ENCODE assay signal across 8 cellular contexts in the genomic region with DNA sequence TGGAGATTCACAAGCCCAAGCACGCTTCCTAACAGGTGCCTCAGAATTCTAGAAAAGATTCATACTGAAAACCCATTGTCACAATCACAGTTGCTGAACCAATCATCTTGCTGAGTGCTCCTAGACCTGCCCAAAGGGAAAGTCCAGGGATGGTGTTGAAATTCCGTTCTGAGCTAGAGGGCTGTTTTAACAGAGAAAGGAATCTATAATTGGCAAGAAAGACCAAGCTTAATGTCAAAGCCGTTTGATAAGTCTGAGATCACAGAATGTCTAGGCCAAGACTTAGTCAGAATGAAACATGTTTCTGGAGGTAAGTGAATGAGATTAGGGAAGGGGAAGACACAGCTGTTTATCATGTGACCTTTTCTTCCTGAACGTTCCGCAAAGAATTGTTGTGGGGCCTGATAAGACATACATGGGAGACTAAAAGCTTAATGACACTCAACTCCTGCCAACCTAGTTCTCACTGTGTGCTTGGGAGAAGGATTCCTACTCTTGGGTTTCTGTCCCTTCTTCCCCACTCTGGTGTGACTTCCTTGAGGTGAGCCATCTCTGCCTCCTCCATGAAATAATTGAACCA. TPM values are rescaled to one million over a fixed set of nuclear protein-coding genes. Genes with fewer than 3 reads are reported as not detected.
A peak's percentile ranks its signal among the peaks of the same experiment; 100 is the strongest.
DNase-seq lines count a peak whose midpoint lies in the region; ATAC-seq, FAIRE-seq and TF ChIP-seq lines count a peak whose summit lies in the region.

No MANE protein-coding gene starts in this region.

- H3K9ac ChIP-seq in endothelial cell of umbilical vein (replicated peaks; ENCODE audit: extremely low read depth, insufficient read depth, low read length) (no peak overlapping the region), SK-N-SH (no peak overlapping the region)

- TF ChIP-seq CTCF in GM12865 (IDR thresholded peaks at IDR 0.05; ENCODE audit: insufficient read depth, low read depth, low read length, missing control alignments) (no peak), endothelial cell of umbilical vein (IDR thresholded peaks at IDR 0.05; ENCODE audit: extremely low read depth in 1 of 2, insufficient read depth in 1 of 2, low read depth in 1 of 2, low read length in 2 of 2) (no peak), SK-N-SH (IDR thresholded peaks at IDR 0.05) (no peak), ovary (IDR thresholded peaks at IDR 0.05) (no peak)

- POLR2A ChIA-PET in endothelial cell of umbilical vein (lab: Charles Lee), result interaction anchor here (0.6 to 0.7 kb wide), 2 partner anchors 28 to 466 kb away, joined by 3 read pairs; no protein-coding TSS in a partner anchor
- POLR2A ChIA-PET in SK-N-SH (lab: Yijun Ruan, JAX), result no interaction called here

- BruUV-seq in endothelial cell of umbilical vein (replicated peaks; lab: Mats Ljungman, UMichigan), result no TSS peak

- TF ChIP-seq RAD21 in SK-N-SH (IDR thresholded peaks at IDR 0.05; ENCODE audit: low read length), result no peak

- no peaks in the 10 kb centered on the region for H3K9me2 ChIP-seq in SK-N-SH

- no peaks in the 10 kb centered on the region for H3K9me1 ChIP-seq in endothelial cell of umbilical vein (replicated peaks; ENCODE audit: control insufficient read depth, extremely low read depth, insufficient read depth, low read length)

- H4K20me1 ChIP-seq in endothelial cell of umbilical vein (replicated peaks; ENCODE audit: control insufficient read depth, extremely low read depth, insufficient read depth, low read length), result no peaks in the 10 kb centered on the region
- H4K20me1 ChIP-seq in SK-N-SH (ENCODE audit: insufficient read depth), result no peaks in the 10 kb centered on the region

- TF ChIP-seq EP300 in SK-N-SH (IDR thresholded peaks at IDR 0.05; ENCODE audit: borderline replicate concordance in 1 of 2, low read depth in 1 of 2, low read length in 1 of 2) (no peak), ovary (IDR thresholded peaks at IDR 0.05) (no peak)

- no peaks in the 10 kb centered on the region for H3F3A ChIP-seq in SK-N-SH (replicated peaks; ENCODE audit: insufficient read depth)

- no peak overlapping the region for H3K27ac ChIP-seq in endothelial cell of umbilical vein (ENCODE audit: insufficient read depth, low read depth, low read length)
- no peak overlapping the region for H3K27ac ChIP-seq in SK-N-SH (ENCODE audit: low read depth in 2 of 2, low read length in 1 of 2)
- H3K27ac ChIP-seq in ovary, result no peak overlapping the region
- no peak overlapping the region for H3K27ac ChIP-seq in substantia nigra (ENCODE audit: low read depth, low read length, poor library complexity, severe bottlenecking)

- no peak for TF ChIP-seq POLR2A in endothelial cell of umbilical vein (IDR thresholded peaks at IDR 0.05; ENCODE audit: low read depth, low read length)
- no peak for TF ChIP-seq POLR2A in ovary (IDR thresholded peaks at IDR 0.05)

- CTCF ChIA-PET in endothelial cell of umbilical vein (lab: Charles Lee), result interaction anchor here (0.8 to 1.7 kb wide), 3 partner anchors 8 to 87 kb away, joined by 3 to 9 read pairs (median 5); no protein-coding TSS in a partner anchor
- CTCF ChIA-PET in SK-N-SH (lab: Yijun Ruan, JAX), result no interaction called here

- peak overlapping the region; percentile 30 for H3K4me3 ChIP-seq in GM12865 (ENCODE audit: low read depth, low read length)
- H3K4me3 ChIP-seq in endothelial cell of umbilical vein (replicated peaks in 1 of 3; ENCODE audit: insufficient read depth in 1 of 3, low read depth in 1 of 3, low read length in 3 of 3), result no peak overlapping the region
- H3K4me3 ChIP-seq in SK-N-SH (ENCODE audit: low read depth in 2 of 2, low read length in 1 of 2), result no peak overlapping the region
- H3K4me3 ChIP-seq in ovary, result no peak overlapping the region

- no peaks in the 10 kb centered on the region for H3K79me2 ChIP-seq in endothelial cell of umbilical vein (ENCODE audit: control insufficient read depth, insufficient read depth, low read length)
- H3K79me2 ChIP-seq in SK-N-SH (ENCODE audit: insufficient read depth), result no peaks in the 10 kb centered on the region

- no peak overlapping the region for H3K4me2 ChIP-seq in endothelial cell of umbilical vein (ENCODE audit: insufficient read depth, low read length)
- H3K4me2 ChIP-seq in SK-N-SH, result no peak overlapping the region

- peaks cover 2 to 9% of the 10 kb centered on the region in 2 experiments for H3K27me3 ChIP-seq in endothelial cell of umbilical vein (ENCODE audit: control insufficient read depth in 2 of 2, insufficient read depth in 2 of 2, low read length in 2 of 2)
- no peaks in the 10 kb centered on the region for H3K27me3 ChIP-seq in SK-N-SH (ENCODE audit: insufficient read depth)
- H3K27me3 ChIP-seq in ovary, result no peaks in the 10 kb centered on the region

- 77% methylated on average over 5 of the region's 5 CpGs for WGBS in SK-N-SH (ENCODE audit: low lambda C conversion rate)
- 35 to 38% (median 35%) methylated on average over 5 of the region's 5 CpGs for WGBS in ovary, 3 donors

- no peaks in the 10 kb centered on the region for H3K36me3 ChIP-seq in endothelial cell of umbilical vein (ENCODE audit: control insufficient read depth in 2 of 2, extremely low read depth in 1 of 2, insufficient read depth in 2 of 2, low read length in 2 of 2)
- H3K36me3 ChIP-seq in SK-N-SH (replicated peaks in 1 of 2; ENCODE audit: control insufficient read depth in 1 of 2, insufficient read depth in 2 of 2, low read length in 1 of 2), result no peaks in the 10 kb centered on the region
- H3K36me3 ChIP-seq in ovary, result no peaks in the 10 kb centered on the region

- no peak overlapping the region for H2AFZ ChIP-seq in endothelial cell of umbilical vein (ENCODE audit: low read depth, low read length)
- H2AFZ ChIP-seq in SK-N-SH (ENCODE audit: low read depth), result no peak overlapping the region

- intact Hi-C loops in endothelial cell of umbilical vein (cut with micrococcal nuclease), result no loop called here
- intact Hi-C loops in ovary (cut with DNase I), result no loop called here

- peak; percentile 28 for FAIRE-seq in endothelial cell of umbilical vein (lab: Jason Lieb, UNC)

- DNase-seq in GM12865 (ENCODE audit: low read depth), result peak; percentile 96
- DNase-seq in endothelial cell of umbilical vein (ENCODE audit: low read depth, low spot score), result peak; percentile 49
- no peak for DNase-seq in HCEC 1CT
- no peak for DNase-seq in SK-N-SH
- no peak for DNase-seq in ovary
- DNase-seq in substantia nigra (lab: John Stamatoyannopoulos, UW), result no peak

- H3K9me3 ChIP-seq in endothelial cell of umbilical vein (replicated peaks; ENCODE audit: control insufficient read depth, insufficient read depth, low read length) (no peaks in the 10 kb centered on the region), SK-N-SH (no peaks in the 10 kb centered on the region), ovary (no peaks in the 10 kb centered on the region)

- H3K4me1 ChIP-seq in endothelial cell of umbilical vein (ENCODE audit: control insufficient read depth, extremely low read depth, insufficient read depth, low read length) (peaks cover 2% of the 10 kb centered on the region), SK-N-SH (ENCODE audit: control insufficient read depth in 1 of 2, insufficient read depth in 2 of 2, low read depth in 1 of 2, low read length in 1 of 2) (peaks cover 0 to 6% of the 10 kb centered on the region in 2 experiments; a peak in 1 of 4 replicates), ovary (ENCODE audit: insufficient read depth) (no peaks in the 10 kb centered on the region)

- dilution Hi-C loops in endothelial cell of umbilical vein (cut with MboI; ENCODE audit: extremely low pct_ligation_motif_present, low sequenced_read_pairs), result no loop called here

- ATAC-seq in GM19438 (IDR thresholded peaks at IDR 0.05; ENCODE audit: low read depth, unreplicated experiment) (peak; percentile 64), HG03196 (IDR thresholded peaks at IDR 0.05; ENCODE audit: unreplicated experiment) (peak; percentile 74)

TF ChIP-seq in endothelial cell of umbilical vein, 7 proteins besides CTCF, POLR2A, EP300 and RAD21:
- no peak for TF ChIP-seq POLR2AphosphoS5 (IDR thresholded peaks at IDR 0.05; ENCODE audit: insufficient read depth, low read depth, low read length)
- TF ChIP-seq GATA2 (IDR thresholded peaks at IDR 0.05; ENCODE audit: insufficient read depth, insufficient read length, low read depth, low read length), result peak; percentile 26
- no peak for TF ChIP-seq MYC (IDR thresholded peaks at IDR 0.05; ENCODE audit: low read depth, low read length)

TF ChIP-seq in SK-N-SH, 30 proteins besides CTCF, POLR2A, EP300 and RAD21 (continues in another document):
- TF ChIP-seq, protein P1, sequence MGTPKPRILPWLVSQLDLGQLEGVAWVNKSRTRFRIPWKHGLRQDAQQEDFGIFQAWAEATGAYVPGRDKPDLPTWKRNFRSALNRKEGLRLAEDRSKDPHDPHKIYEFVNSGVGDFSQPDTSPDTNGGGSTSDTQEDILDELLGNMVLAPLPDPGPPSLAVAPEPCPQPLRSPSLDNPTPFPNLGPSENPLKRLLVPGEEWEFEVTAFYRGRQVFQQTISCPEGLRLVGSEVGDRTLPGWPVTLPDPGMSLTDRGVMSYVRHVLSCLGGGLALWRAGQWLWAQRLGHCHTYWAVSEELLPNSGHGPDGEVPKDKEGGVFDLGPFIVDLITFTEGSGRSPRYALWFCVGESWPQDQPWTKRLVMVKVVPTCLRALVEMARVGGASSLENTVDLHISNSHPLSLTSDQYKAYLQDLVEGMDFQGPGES (IDR thresholded peaks at IDR 0.05; ENCODE audit: low read depth, low read length), result no peak
- no peak for TF ChIP-seq JUND (IDR thresholded peaks at IDR 0.05)
- no peak for TF ChIP-seq NFIC (IDR thresholded peaks at IDR 0.05; ENCODE audit: borderline replicate concordance)

RNA-seq across cellular contexts. Expression of a gene that starts 27.5 kb away (rescaled TPM):
- 11.9 and 13.5 TPM in 2 replicates for total RNA-seq in endothelial cell of umbilical vein
- 7.3 and 7.6 TPM in 2 replicates for polyA plus RNA-seq in endothelial cell of umbilical vein
- polyA plus RNA-seq in endothelial cell of umbilical vein (2011; cell fraction: cytosol; rRNA removed), result 9.7 and 13.0 TPM in 2 replicates
- 12.9 and 15.6 TPM in 2 replicates for polyA plus RNA-seq in endothelial cell of umbilical vein (2011; cell fraction: nucleus; rRNA removed)
- polyA plus RNA-seq in endothelial cell of umbilical vein (2012), result 18.5 and 23.5 TPM in 2 replicates
- polyA minus RNA-seq in endothelial cell of umbilical vein, result 3.2 and 5.6 TPM in 2 replicates
- polyA minus RNA-seq in endothelial cell of umbilical vein (2011; cell fraction: cytosol; rRNA and poly(A)+ RNA removed), result 25.5 TPM
- polyA minus RNA-seq in endothelial cell of umbilical vein (2011; cell fraction: nucleus; rRNA and poly(A)+ RNA removed), result 16.0 and 24.9 TPM in 2 replicates
- 74.5 and 76.9 TPM in 2 replicates for polyA plus RNA-seq in SK-N-SH (2012; rRNA removed)
- polyA plus RNA-seq in SK-N-SH (2012; cell fraction: cytosol; rRNA removed), result 79.4 and 117 TPM in 2 replicates
- polyA plus RNA-seq in SK-N-SH (2012; cell fraction: nucleus; rRNA removed), result 37.4 and 69.3 TPM in 2 replicates
- total RNA-seq in ovary, result 10 to 100 TPM in 1 of 7 donors, 1 to 10 TPM in 2, under 1 TPM in 3, not detected in 1; 0.30 to 11.8 (median 1.8) TPM
- under 1 TPM; 0.47 to 0.75 TPM for polyA plus RNA-seq in ovary

Comparison
In these comparisons a context has a peak if more than half of its experiments do, and no peak if none do; other contexts are left out.
1. DNase-seq: peak in GM12865 (single experiment) and endothelial cell of umbilical vein (single experiment); none in HCEC 1CT (single experiment), SK-N-SH (single experiment), ovary (0 of 5) and substantia nigra (0 of 49).